16 cellular contexts compared by ENCODE assay signal in genomic region chr12:109842021-109842420, GRCh38. TPM values are rescaled to one million over a fixed set of nuclear protein-coding genes. Genes with fewer than 3 reads are reported as not detected.
DNase-seq lines count a peak whose midpoint lies in the region; TF ChIP-seq lines count a peak whose summit lies in the region.
"Had no signal": no experiment of that assay in that cellular context is flagged by ENCODE, and none has a peak within 500 bp of the region (broad histone marks: within the 10 kb centered on the region; RNA-seq: fewer than 3 reads in every experiment).

No MANE protein-coding gene starts in this region.

- H3K4me1 Mint-ChIP-seq in HFFc6 (ENCODE audit: low read depth) (peaks cover 41% of the 10 kb centered on the region), nephron progenitor cell (peaks cover 16% of the 10 kb centered on the region)

- H3K27me3 Mint-ChIP-seq in HFFc6 (ENCODE audit: insufficient read depth), result no peaks in the 10 kb centered on the region; the same call in 1 of the 2 replicates
- no peaks in the 10 kb centered on the region for H3K27me3 Mint-ChIP-seq in nephron progenitor cell (ENCODE audit: low read depth, poor library complexity)

- peak; percentile 26; the same call in 1 of the 2 replicates for TF ChIP-seq CTCF in HFFc6 (IDR thresholded peaks at IDR 0.05)
- TF ChIP-seq CTCF in WERI-Rb-1 (IDR thresholded peaks at IDR 0.05; ENCODE audit: low read depth, low read length), result 0 out of 2 replicates have a peak, but pooled peaks have one; percentile 23
- TF ChIP-seq CTCF in nephron progenitor cell (IDR thresholded peaks at IDR 0.05), result no peak
- TF ChIP-seq CTCF in GM13977 (IDR thresholded peaks at IDR 0.05; ENCODE audit: extremely low read depth, insufficient read depth, missing control alignments), result no peak

- no peaks in the 10 kb centered on the region for H3K36me3 ChIP-seq in WERI-Rb-1
- H3K36me3 ChIP-seq: BE2C had no signal

- DNase-seq in HFFc6 (no peak), WERI-Rb-1 (no peak), nephron progenitor cell (no peak), GM13977 (ENCODE audit: low spot score) (no peak), NCI-H1417 (lab: John Stamatoyannopoulos, UW) (no peak), mucosa of gallbladder (ENCODE audit: low spot score) (no peak)
- DNase-seq: BE2C; CD8-positive, alpha-beta T cell; COR-L47; DMS153; DMS79 treated with DMSO at 0.1 percent for 48 hours; EL; H7 had no signal

- H3K4me3 Mint-ChIP-seq in HFFc6 (no peak overlapping the region), nephron progenitor cell (no peak overlapping the region)
- H3K4me3 Mint-ChIP-seq: CD8-positive, alpha-beta T cell; GM23338 had no signal

- no peaks in the 10 kb centered on the region for H3K9me3 Mint-ChIP-seq in HFFc6
- H3K9me3 Mint-ChIP-seq in nephron progenitor cell, result no peaks in the 10 kb centered on the region
- H3K9me3 Mint-ChIP-seq: CD8-positive, alpha-beta T cell; GM23338 had no signal

- no peaks in the 10 kb centered on the region for H3K9me3 ChIP-seq in WERI-Rb-1 (ENCODE audit: severe bottlenecking)
- H3K9me3 ChIP-seq: A549, BE2C had no signal

- no peaks in the 10 kb centered on the region for H3K27me3 ChIP-seq in WERI-Rb-1 (ENCODE audit: insufficient read depth, low read depth, severe bottlenecking)
- H3K27me3 ChIP-seq: BE2C had no signal

- H3K36me3 Mint-ChIP-seq in HFFc6 (ENCODE audit: low read depth), result no peaks in the 10 kb centered on the region
- H3K36me3 Mint-ChIP-seq in nephron progenitor cell (ENCODE audit: low read depth), result no peaks in the 10 kb centered on the region
- H3K36me3 Mint-ChIP-seq: CD8-positive, alpha-beta T cell had no signal

- in situ Hi-C loops in GM13977 (cut with MboI; ENCODE audit: low pct_unique_long_range_greater_than_20kb, low sequenced_read_pairs, unreplicated experiment), result no loop called here

- no peak overlapping the region for H3K4me3 ChIP-seq in WERI-Rb-1 (ENCODE audit: low read depth, low read length)
- H3K4me3 ChIP-seq: A549, GM23338 had no signal

- no peak overlapping the region for H3K27ac Mint-ChIP-seq in HFFc6
- peak overlapping the region; percentile 22 for H3K27ac Mint-ChIP-seq in nephron progenitor cell
- H3K27ac Mint-ChIP-seq: CD8-positive, alpha-beta T cell; GM23338 had no signal

- H3K27ac ChIP-seq in WERI-Rb-1, result no peak overlapping the region
- H3K27ac ChIP-seq: C4-2B had no signal

RNA-seq across cellular contexts. Expression of gene TRPV4, which starts 8.8 kb away (rescaled TPM):
- 1 to 10 TPM; 1.6 to 2.5 (median 1.9) TPM for total RNA-seq in HFFc6 (2021; fragmentation: NEBNext Ultra II Directional; extraction: Animal tissue kit (Norgen Biotek cat#: 25700))
- total RNA-seq in mucosa of gallbladder, result 2.1 TPM
- total RNA-seq: CD8-positive, alpha-beta T cell had no signal

RNA-seq across cellular contexts. Expression of gene GLTP, which starts 38.3 kb away (rescaled TPM):
- 10 to 100 TPM; 77.4 to 87.9 (median 82.0) TPM for total RNA-seq in HFFc6 (2021; fragmentation: NEBNext Ultra II Directional; extraction: Animal tissue kit (Norgen Biotek cat#: 25700))
- total RNA-seq in mucosa of gallbladder, result 28.2 TPM

RNA-seq across cellular contexts. Expression of gene TCHP, which starts 58.1 kb away (rescaled TPM):
- total RNA-seq in HFFc6 (2021; fragmentation: NEBNext Ultra II Directional; extraction: Animal tissue kit (Norgen Biotek cat#: 25700)), result 10 to 100 TPM; 15.0 to 21.0 (median 18.2) TPM
- total RNA-seq in mucosa of gallbladder, result 18.8 TPM

Comparison
In these comparisons a context has a peak if more than half of its experiments do, and no peak if none do; other contexts are left out.
1. CTCF ChIP-seq: peak in HFFc6 (single experiment) and WERI-Rb-1 (single experiment); none in nephron progenitor cell (single experiment) and GM13977 (single experiment).